In the genomic region with DNA sequence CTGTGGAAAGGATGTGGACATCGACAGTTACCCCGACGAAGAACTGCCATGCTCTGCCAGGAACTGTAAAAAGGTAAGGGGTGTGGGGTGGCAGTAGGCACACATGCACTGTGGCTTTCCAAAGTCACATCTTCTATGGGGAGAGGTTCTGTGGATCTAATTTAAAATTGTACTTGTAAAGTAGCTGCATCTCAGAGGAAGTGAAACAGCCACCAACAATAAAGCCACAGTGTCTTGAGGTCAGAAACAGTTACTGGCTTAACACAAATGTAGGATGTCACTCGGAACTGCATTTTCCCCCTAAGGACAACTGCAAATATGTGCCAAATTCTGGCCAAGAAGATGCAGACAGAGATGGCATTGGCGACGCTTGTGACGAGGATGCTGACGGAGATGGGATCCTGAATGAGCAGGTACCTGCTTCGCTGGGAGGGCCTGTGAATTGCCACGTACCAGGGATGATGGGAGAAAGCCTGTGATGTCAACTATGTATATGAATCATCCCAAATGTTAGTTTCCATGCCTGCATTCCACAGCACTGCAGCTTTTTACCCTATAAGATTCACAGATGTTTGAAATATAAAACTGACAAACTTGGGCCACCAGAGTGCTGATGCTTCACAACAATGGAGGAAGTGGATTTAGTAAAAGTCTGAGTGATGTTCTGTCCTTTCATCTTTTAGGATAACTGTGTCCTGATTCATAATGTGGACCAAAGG, we compare ENCODE assay signal across 13 cellular contexts. TPM values are rescaled to one million over a fixed set of nuclear protein-coding genes. Genes with fewer than 3 reads are reported as not detected.
DNase-seq lines count a peak whose midpoint lies in the region; ATAC-seq and TF ChIP-seq lines count a peak whose summit lies in the region.
"Had no signal": no experiment of that assay in that cellular context is flagged by ENCODE, and none has a peak within 500 bp of the region (broad histone marks: within the 10 kb centered on the region; RNA-seq: fewer than 3 reads in every experiment).

No MANE protein-coding gene starts in this region.

- peaks cover 0 to 3% of the 10 kb centered on the region in 2 donors for H3K36me3 ChIP-seq in neuronal stem cell (replicated peaks in 1 of 2; ENCODE audit: control insufficient read depth in 2 of 2, insufficient read depth in 2 of 2, low read length in 2 of 2)
- H3K36me3 ChIP-seq in CD8-positive, alpha-beta T cell (ENCODE audit: insufficient read depth, low read length): no peaks in the 10 kb centered on the region

- no peak overlapping the region for H3K4ac ChIP-seq in neuronal stem cell (ENCODE audit: low read length)

- peaks cover 6 to 13% of the 10 kb centered on the region in 2 donors for H3K4me1 ChIP-seq in neuronal stem cell (ENCODE audit: control insufficient read depth in 2 of 2, insufficient read depth in 1 of 2, low read depth in 1 of 2, low read length in 2 of 2)
- H3K4me1 ChIP-seq in CD8-positive, alpha-beta T cell (ENCODE audit: insufficient read depth, low read length): no peaks in the 10 kb centered on the region

- no peak overlapping the region for H3K18ac ChIP-seq in neuronal stem cell (ENCODE audit: low read length)

- no peak overlapping the region for H3K4me3 Mint-ChIP-seq in activated naive CD4-positive, alpha-beta T cell treated with anti-CD3 and anti-CD28 coated beads for 36 hours
- H3K4me3 Mint-ChIP-seq in CD8-positive, alpha-beta T cell: no peak overlapping the region
- H3K4me3 Mint-ChIP-seq: natural killer cell treated with Interleukin-12 subunit alpha and Interleukin-12 subunit beta and Interleukin-15 and Interleukin-18, amount 100 ng/mL, for 72 hours; stimulated activated naive CD8-positive, alpha-beta T cell treated with anti-CD3 and anti-CD28 coated beads, Interleukin-15, Interleukin-2, amounts not matched to agents 100 ng/mL and 50 ng/mL, for 24 hours had no signal

- no peak overlapping the region for H3K4me2 ChIP-seq in neuronal stem cell (ENCODE audit: insufficient read depth, low read length, poor library complexity, severe bottlenecking)

- no peaks in the 10 kb centered on the region for H3K9me3 Mint-ChIP-seq in activated naive CD4-positive, alpha-beta T cell treated with anti-CD3 and anti-CD28 coated beads for 36 hours
- H3K9me3 Mint-ChIP-seq in CD8-positive, alpha-beta T cell: no peaks in the 10 kb centered on the region
- H3K9me3 Mint-ChIP-seq: natural killer cell treated with Interleukin-12 subunit alpha and Interleukin-12 subunit beta and Interleukin-15 and Interleukin-18, amount 100 ng/mL, for 72 hours; stimulated activated naive CD8-positive, alpha-beta T cell treated with anti-CD3 and anti-CD28 coated beads, Interleukin-15, Interleukin-2, amounts not matched to agents 100 ng/mL and 50 ng/mL, for 24 hours had no signal

- no peaks in the 10 kb centered on the region for H3K36me3 Mint-ChIP-seq in activated naive CD4-positive, alpha-beta T cell treated with anti-CD3 and anti-CD28 coated beads for 36 hours (ENCODE audit: low read depth)
- H3K36me3 Mint-ChIP-seq in CD8-positive, alpha-beta T cell: peaks cover 44% of the 10 kb centered on the region
- H3K36me3 Mint-ChIP-seq: natural killer cell treated with Interleukin-12 subunit alpha and Interleukin-12 subunit beta and Interleukin-15 and Interleukin-18, amount 100 ng/mL, for 72 hours had no signal

- TF ChIP-seq CTCF in CD8-positive, alpha-beta T cell (IDR thresholded peaks at IDR 0.05): no peak

- H3K79me1 ChIP-seq in neuronal stem cell (ENCODE audit: low read depth, low read length): no peaks in the 10 kb centered on the region

- H2BK120ac ChIP-seq in neuronal stem cell (ENCODE audit: low read depth, low read length): no peak overlapping the region

- intact Hi-C loops in activated naive CD4-positive, alpha-beta T cell treated with anti-CD3 and anti-CD28 coated beads for 36 hours (cut with micrococcal nuclease): no loop called here
- intact Hi-C loops in CD8-positive, alpha-beta T cell (cut with DNase I, micrococcal nuclease): no loop called here

- CTCF ChIA-PET in activated naive CD4-positive, alpha-beta T cell treated with anti-CD3 and anti-CD28 coated beads for 36 hours (lab: Charles Lee): interaction anchor here (1.2 kb wide), 1 partner anchor 181 kb away, joined by 3 read pairs; no protein-coding TSS in a partner anchor
- CTCF ChIA-PET in CD8-positive, alpha-beta T cell (lab: Charles Lee): interaction anchor here (1.7 kb wide), 1 partner anchor 13 kb away, joined by 9 read pairs; no protein-coding TSS in a partner anchor

- H3K27ac ChIP-seq in neuronal stem cell (replicated peaks; ENCODE audit: low read length): no peak overlapping the region
- H3K27ac ChIP-seq in CD8-positive, alpha-beta T cell (ENCODE audit: low read depth, low read length): no peak overlapping the region

- H2AK5ac ChIP-seq in neuronal stem cell (ENCODE audit: low read depth, low read length): no peak overlapping the region

- no peaks in the 10 kb centered on the region for H3K27me3 Mint-ChIP-seq in activated naive CD4-positive, alpha-beta T cell treated with anti-CD3 and anti-CD28 coated beads for 36 hours (ENCODE audit: low read depth)
- no peaks in the 10 kb centered on the region for H3K27me3 Mint-ChIP-seq in CD8-positive, alpha-beta T cell (ENCODE audit: low read depth)
- H3K27me3 Mint-ChIP-seq: natural killer cell treated with Interleukin-12 subunit alpha and Interleukin-12 subunit beta and Interleukin-15 and Interleukin-18, amount 100 ng/mL, for 72 hours; stimulated activated naive CD8-positive, alpha-beta T cell treated with anti-CD3 and anti-CD28 coated beads, Interleukin-15, Interleukin-2, amounts not matched to agents 100 ng/mL and 50 ng/mL, for 24 hours had no signal

- no CpG with 5 or more reads among the region's 10 CpGs for WGBS in neuronal stem cell (ENCODE audit: extremely low coverage in 2 of 2, insufficient read length in 2 of 2, insufficient replicate concordance in 1 of 2), 2 donors

- H2AFZ ChIP-seq in neuronal stem cell (ENCODE audit: low read length): peak overlapping the region; percentile 79

- no peak overlapping the region for H3K27ac Mint-ChIP-seq in activated naive CD4-positive, alpha-beta T cell treated with anti-CD3 and anti-CD28 coated beads for 36 hours
- no peak overlapping the region for H3K27ac Mint-ChIP-seq in CD8-positive, alpha-beta T cell

- DNase-seq in SIG-M5 (lab: John Stamatoyannopoulos, UW): peak; percentile 78
- no peak for DNase-seq in neuronal stem cell (ENCODE audit: low spot score)
- no peak for DNase-seq in activated naive CD4-positive, alpha-beta T cell treated with anti-CD3 and anti-CD28 coated beads for 36 hours
- no peak for DNase-seq in hippocampal formation (lab: John Stamatoyannopoulos, UW)
- DNase-seq in CD8-positive, alpha-beta T cell: no peak
- DNase-seq: activated CD4-positive, alpha-beta T cell treated with anti-CD3 and anti-CD28 coated beads, Interleukin-2, amount 50 U/mL, for 4 hours; DMS79 had no signal

- no peak overlapping the region for H3K9ac ChIP-seq in neuronal stem cell (ENCODE audit: low read depth, low read length, poor library complexity)

- no peak overlapping the region for H2BK5ac ChIP-seq in neuronal stem cell (ENCODE audit: low read length)

- H3K4me1 Mint-ChIP-seq in activated naive CD4-positive, alpha-beta T cell treated with anti-CD3 and anti-CD28 coated beads for 36 hours (ENCODE audit: low read depth): no peaks in the 10 kb centered on the region
- H3K4me1 Mint-ChIP-seq in CD8-positive, alpha-beta T cell (ENCODE audit: low read depth): no peaks in the 10 kb centered on the region

- H4K91ac ChIP-seq in neuronal stem cell (ENCODE audit: low read depth, low read length, poor library complexity): no peak overlapping the region

- H3K23ac ChIP-seq in neuronal stem cell (ENCODE audit: low read depth, low read length, poor library complexity): no peak overlapping the region

- no peak overlapping the region for H4K8ac ChIP-seq in neuronal stem cell (ENCODE audit: low read depth, low read length)

- ATAC-seq in GM19328 (IDR thresholded peaks at IDR 0.05; ENCODE audit: unreplicated experiment) (peak; percentile 70), HG02798 (IDR thresholded peaks at IDR 0.05; ENCODE audit: poor library complexity, unreplicated experiment) (peak; percentile 71), HG03097 (IDR thresholded peaks at IDR 0.05; ENCODE audit: low FRiP score, unreplicated experiment) (no peak)
- no peak for ATAC-seq in CD8-positive, alpha-beta T cell
- ATAC-seq: natural killer cell treated with Interleukin-12 subunit alpha and Interleukin-12 subunit beta and Interleukin-15 and Interleukin-18, amount 100 ng/mL, for 72 hours had no signal

- H3K9me3 ChIP-seq in neuronal stem cell (replicated peaks in 1 of 2; ENCODE audit: control insufficient read depth in 2 of 2, insufficient read depth in 1 of 2, low read depth in 1 of 2, low read length in 2 of 2): no peaks in the 10 kb centered on the region
- no peaks in the 10 kb centered on the region for H3K9me3 ChIP-seq in CD8-positive, alpha-beta T cell (ENCODE audit: low read length)

- H3K4me3 ChIP-seq in neuronal stem cell (ENCODE audit: low read length in 2 of 2): no peak overlapping the region
- no peak overlapping the region for H3K4me3 ChIP-seq in CD8-positive, alpha-beta T cell (ENCODE audit: low read depth, low read length)

- no peaks in the 10 kb centered on the region for H3K27me3 ChIP-seq in neuronal stem cell (ENCODE audit: control insufficient read depth in 3 of 3, insufficient read depth in 3 of 3, low read depth in 1 of 3, low read length in 3 of 3)
- no peaks in the 10 kb centered on the region for H3K27me3 ChIP-seq in CD8-positive, alpha-beta T cell (ENCODE audit: insufficient read depth, low read length)

- H2BK12ac ChIP-seq in neuronal stem cell (ENCODE audit: low read length): no peak overlapping the region

- POLR2A ChIA-PET in CD8-positive, alpha-beta T cell (lab: Charles Lee): no interaction called here

- no peak overlapping the region for H3K14ac ChIP-seq in neuronal stem cell (ENCODE audit: low read length)

- no peak overlapping the region for H2BK15ac ChIP-seq in neuronal stem cell (ENCODE audit: low read length)

RNA-seq across cellular contexts. Expression of a gene that starts 35.3 kb away (rescaled TPM):
- 14.2 TPM for polyA plus RNA-seq in neuronal stem cell (2013, experiment 1 of 2)
- 15.3 TPM for polyA plus RNA-seq in neuronal stem cell (2013, experiment 2 of 2)
- 1 to 10 TPM in 1 of 2 experiments, under 1 TPM in 1; 0.29 to 1.1 TPM for total RNA-seq in activated naive CD4-positive, alpha-beta T cell treated with anti-CD3 and anti-CD28 coated beads for 36 hours
- not detected for total RNA-seq in CD8-positive, alpha-beta T cell
- total RNA-seq: endothelial cell of umbilical vein had no signal
- polyA plus RNA-seq: endothelial cell of umbilical vein had no signal

Comparison
In these comparisons a context has a peak if more than half of its experiments do, and no peak if none do; other contexts are left out.
1. ATAC-seq: peak in GM19328 (single experiment) and HG02798 (single experiment); none in CD8-positive, alpha-beta T cell (single experiment) and HG03097 (single experiment).